Comparison of ENCODE assay signal across 10 cellular contexts in the genomic region with DNA sequence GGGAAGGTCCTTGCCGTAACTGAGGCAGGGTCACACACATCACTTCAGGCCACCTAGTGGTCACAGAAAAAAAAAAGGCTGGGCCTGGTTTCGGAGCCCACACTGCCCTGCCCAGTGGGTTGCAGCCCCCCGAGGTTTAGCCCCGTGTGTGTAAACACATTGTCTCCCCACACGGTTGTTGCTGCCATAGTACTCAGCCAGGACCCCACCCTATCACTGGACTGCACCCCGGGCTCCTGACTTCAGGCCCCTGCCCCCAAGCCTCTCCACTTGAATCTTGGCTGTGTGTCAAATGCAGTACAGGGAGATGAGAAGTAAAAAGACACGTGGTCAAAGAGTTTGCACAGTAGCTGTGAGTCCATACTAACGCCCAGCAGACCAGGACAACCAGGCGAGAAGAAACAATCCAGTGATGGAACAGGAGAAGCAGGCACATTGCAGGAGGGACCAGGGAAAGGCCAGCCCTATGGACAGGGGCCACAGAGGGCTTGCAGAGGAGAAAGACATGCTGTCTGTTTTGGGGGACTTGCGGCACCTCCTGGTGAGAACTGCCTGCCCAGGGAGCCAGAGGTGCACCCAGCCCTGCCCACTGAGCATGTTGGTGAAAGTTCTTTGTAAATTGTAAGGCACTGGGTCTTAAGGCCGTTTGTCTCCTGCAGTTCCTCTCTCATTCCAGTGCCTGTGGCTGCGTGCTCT.
DNase-seq lines count a peak whose midpoint lies in the region; ATAC-seq and TF ChIP-seq lines count a peak whose summit lies in the region.
"Had no signal": no experiment of that assay in that cellular context is flagged by ENCODE, and none has a peak within 500 bp of the region (broad histone marks: within the 10 kb centered on the region; RNA-seq: fewer than 3 reads in every experiment).

No MANE protein-coding gene starts in this region.

- no peaks in the 10 kb centered on the region for H3K4me1 ChIP-seq in Caco-2

- H3K9me3 ChIP-seq in Caco-2, result no peaks in the 10 kb centered on the region

- no peaks in the 10 kb centered on the region for H3K4me1 Mint-ChIP-seq in Caco-2 (ENCODE audit: low read depth, unreplicated experiment)
- peaks cover 20% of the 10 kb centered on the region for H3K4me1 Mint-ChIP-seq in chondrocyte (ENCODE audit: low read depth)

- TF ChIP-seq CTCF in Caco-2 (IDR thresholded peaks at IDR 0.05; ENCODE audit: insufficient read depth in 1 of 2, low read depth in 1 of 2, low read length in 1 of 2, severe bottlenecking in 1 of 2, unreplicated experiment in 1 of 2), result peak; percentile 67 to 85
- peak; percentile 70 for TF ChIP-seq CTCF in chondrocyte (IDR thresholded peaks at IDR 0.05)

- H3K4me3 ChIP-seq in Caco-2 (ENCODE audit: low read depth, low read length), result no peak overlapping the region

- H3K4me3 Mint-ChIP-seq in Caco-2 (ENCODE audit: unreplicated experiment) (no peak overlapping the region), chondrocyte (ENCODE audit: unreplicated experiment) (no peak overlapping the region)

- H3K36me3 Mint-ChIP-seq in Caco-2 (ENCODE audit: insufficient read depth, unreplicated experiment) (no peaks in the 10 kb centered on the region), chondrocyte (ENCODE audit: low read depth) (peaks cover 6% of the 10 kb centered on the region)

- no peaks in the 10 kb centered on the region for H3K9me3 Mint-ChIP-seq in Caco-2 (ENCODE audit: unreplicated experiment)
- H3K9me3 Mint-ChIP-seq in chondrocyte (ENCODE audit: low read depth), result no peaks in the 10 kb centered on the region

- H3K27me3 ChIP-seq in Caco-2 (replicated peaks; ENCODE audit: control insufficient read depth, insufficient read depth, low read length), result peaks cover 2% of the 10 kb centered on the region

- peaks cover 34% of the 10 kb centered on the region for H3K27me3 Mint-ChIP-seq in Caco-2 (ENCODE audit: insufficient read depth, unreplicated experiment)
- H3K27me3 Mint-ChIP-seq in chondrocyte (ENCODE audit: low read depth), result no peaks in the 10 kb centered on the region

- no peak for ATAC-seq in GM18861 (IDR thresholded peaks at IDR 0.05; ENCODE audit: unreplicated experiment)

- no TSS peak for BruUV-seq in Caco-2 (replicated peaks; lab: Mats Ljungman, UMichigan)

- DNase-seq in Caco-2, result peak in 1 of 2 experiments; percentile 41
- DNase-seq in Kasumi-1 (lab: John Stamatoyannopoulos, UW), result peak; percentile 14 to 15
- no peak for DNase-seq in chondrocyte (ENCODE audit: low spot score)
- DNase-seq in mesenteric fat pad (ENCODE audit: low spot score), result peak; percentile 51
- no peak for DNase-seq in cortex of kidney (lab: John Stamatoyannopoulos, UW)
- DNase-seq in stimulated activated naive CD4-positive, alpha-beta T cell (lab: John Stamatoyannopoulos, UW), result no peak
- no peak for DNase-seq in NK-92 treated with Interleukin-12 subunit alpha and Interleukin-12 subunit beta, amount 100 ng/mL, for 24 hours (lab: John Stamatoyannopoulos, UW)
- DNase-seq: foreskin melanocyte, NCI-H774 had no signal

- H3K27ac Mint-ChIP-seq in Caco-2 (ENCODE audit: unreplicated experiment) (no peak overlapping the region), chondrocyte (ENCODE audit: unreplicated experiment) (no peak overlapping the region)

- POLR2A ChIA-PET in Caco-2 (lab: Charles Lee), result no interaction called here

- no peaks in the 10 kb centered on the region for H3K36me3 ChIP-seq in Caco-2 (ENCODE audit: control insufficient read depth, insufficient read depth, low read length)

- CTCF ChIA-PET in Caco-2 (lab: Charles Lee), result interaction anchor here (0.8 to 4.0 kb wide), 3 partner anchors 78 to 185 kb away, joined by 4 to 61 read pairs (median 4); a partner anchor contains a TSS

- intact Hi-C loops in Caco-2 (cut with micrococcal nuclease; ENCODE audit: unreplicated experiment), result no loop called here

Comparison
In these comparisons a context has a peak if more than half of its experiments do, and no peak if none do; other contexts are left out.
1. DNase-seq: peak in Kasumi-1 (2 of 2) and mesenteric fat pad (single experiment); none in chondrocyte (single experiment), cortex of kidney (single experiment), stimulated activated naive CD4-positive, alpha-beta T cell (0 of 6) and NK-92 treated with Interleukin-12 subunit alpha and Interleukin-12 subunit beta, amount 100 ng/mL, for 24 hours (single experiment).